In the genomic region with DNA sequence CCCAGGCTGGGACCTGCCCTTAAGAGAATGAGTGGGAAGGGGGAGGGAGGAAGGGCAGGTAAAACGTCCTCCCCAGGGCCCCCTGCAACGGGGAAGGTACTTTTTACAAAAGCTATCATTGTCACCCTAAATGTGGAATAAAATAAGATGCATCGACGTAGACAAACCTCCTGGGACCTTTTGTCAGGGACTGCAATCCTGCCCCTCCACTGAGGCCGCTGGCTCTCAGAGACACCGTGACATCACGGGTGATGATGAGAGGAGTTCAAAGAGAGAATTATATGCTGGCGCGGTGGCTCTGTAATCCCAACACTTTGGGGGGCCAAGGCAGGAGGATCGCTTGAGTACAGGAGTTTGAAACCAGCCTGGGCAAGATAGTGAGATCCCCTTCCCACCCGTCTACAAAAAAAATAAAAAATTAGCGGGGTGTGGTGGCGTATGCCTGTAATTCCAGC, we compare ENCODE assay signal across 8 cellular contexts. TPM values are rescaled to one million over a fixed set of nuclear protein-coding genes. Genes with fewer than 3 reads are reported as not detected.
DNase-seq lines count a peak whose midpoint lies in the region; ATAC-seq and TF ChIP-seq lines count a peak whose summit lies in the region.

No MANE protein-coding gene starts in this region.

- H3K27me3 ChIP-seq in heart left ventricle: peaks cover 0 to 23% (median 11%) of the 10 kb centered on the region in 9 donors
- H3K27me3 ChIP-seq in ascending aorta: peaks cover 20% of the 10 kb centered on the region
- H3K27me3 ChIP-seq in lower lobe of right lung (ENCODE audit: low read depth): peaks cover 23% of the 10 kb centered on the region

- no peaks in the 10 kb centered on the region for H3K36me3 Mint-ChIP-seq in type B pancreatic cell

- TF ChIP-seq POLR2A in heart left ventricle (IDR thresholded peaks at IDR 0.05): no peak

- H3K27ac Mint-ChIP-seq in type B pancreatic cell: peak overlapping the region; percentile 88

- peaks cover 31% of the 10 kb centered on the region for H3K27me3 Mint-ChIP-seq in type B pancreatic cell

- no peaks in the 10 kb centered on the region for H3K36me3 ChIP-seq in heart left ventricle
- no peaks in the 10 kb centered on the region for H3K36me3 ChIP-seq in ascending aorta
- H3K36me3 ChIP-seq in lower lobe of right lung: no peaks in the 10 kb centered on the region

- DNase-seq in heart left ventricle: no peak
- no peak for DNase-seq in Right ventricle myocardium superior
- no peak for DNase-seq in ascending aorta (ENCODE audit: low spot score in 2 of 2)
- DNase-seq in lower lobe of right lung: no peak
- no peak for DNase-seq in type B pancreatic cell (ENCODE audit: extremely low spot score, unreplicated experiment)
- no peak for DNase-seq in T-helper 9 cell
- no peak for DNase-seq in glomerular visceral epithelial cell (ENCODE audit: extremely low spot score)

- 32 to 36% (median 35%) methylated on average over 13 of the region's 13 CpGs for WGBS in heart left ventricle, 4 donors

- H3K4me3 Mint-ChIP-seq in type B pancreatic cell: peak overlapping the region; percentile 93

- H3K4me3 ChIP-seq in heart left ventricle (peak overlapping the region in 11 of 12 donors; percentile 42 to 88 (median 65)), ascending aorta (peak overlapping the region; percentile 59 to 76), lower lobe of right lung (peak overlapping the region; percentile 68)

- H3K4me1 ChIP-seq in heart left ventricle (peaks cover 0 to 30% (median 12%) of the 10 kb centered on the region in 12 donors), ascending aorta (peaks cover 10% of the 10 kb centered on the region in 2 donors), lower lobe of right lung (peaks cover 22% of the 10 kb centered on the region)

- H3K9me3 ChIP-seq in heart left ventricle: no peaks in the 10 kb centered on the region
- no peaks in the 10 kb centered on the region for H3K9me3 ChIP-seq in ascending aorta
- no peaks in the 10 kb centered on the region for H3K9me3 ChIP-seq in lower lobe of right lung

- peak overlapping the region in 5 of 12 donors; percentile 2 to 90 (median 61) for H3K27ac ChIP-seq in heart left ventricle
- H3K27ac ChIP-seq in ascending aorta: peak overlapping the region in 1 of 2 donors; percentile 22
- peak overlapping the region; percentile 82 for H3K27ac ChIP-seq in lower lobe of right lung

- intact Hi-C loops in heart left ventricle (cut with DNase I) (no loop called here), Right ventricle myocardium superior (cut with DNase I) (no loop called here), ascending aorta (cut with DNase I) (loop anchor here (2.0 to 5.0 kb wide), 2 partner anchors 46 to 81 kb away; partner anchors contain the start of genes ASPDH, JOSD2 and POLD1), lower lobe of right lung (cut with DNase I) (no loop called here)

- no peaks in the 10 kb centered on the region for H3K9me3 Mint-ChIP-seq in type B pancreatic cell

- ATAC-seq in heart left ventricle (no peak), Right ventricle myocardium superior (ENCODE audit: poor library complexity) (no peak), lower lobe of right lung (no peak), GM19397 (IDR thresholded peaks at IDR 0.05; ENCODE audit: unreplicated experiment) (no peak)

- H3K4me1 Mint-ChIP-seq in type B pancreatic cell (ENCODE audit: unreplicated experiment): peaks cover 24% of the 10 kb centered on the region

- TF ChIP-seq CTCF in heart left ventricle (IDR thresholded peaks at IDR 0.05): no peak
- TF ChIP-seq CTCF in ascending aorta (IDR thresholded peaks at IDR 0.05): no peak
- no peak for TF ChIP-seq CTCF in lower lobe of right lung (IDR thresholded peaks at IDR 0.05)
- no peak for TF ChIP-seq CTCF in type B pancreatic cell (conservative IDR thresholded peaks at IDR 0.05)

RNA-seq across cellular contexts. Expression of gene MYBPC2, which starts 1.8 kb away (rescaled TPM):
- total RNA-seq in heart left ventricle: under 1 TPM in 3 of 9 donors, not detected in 6; 0.09 to 0.35 (median 0.28) TPM
- polyA plus RNA-seq in heart left ventricle: not detected
- not detected for total RNA-seq in Right ventricle myocardium superior
- not detected for total RNA-seq in ascending aorta
- total RNA-seq in lower lobe of right lung: not detected
- 0.12 TPM in 1 of 2 replicates, not detected in the other for total RNA-seq in type B pancreatic cell (ENCODE audit: low replicate concordance)

RNA-seq across cellular contexts. Expression of gene SPIB, which starts 12.2 kb away (rescaled TPM):
- under 1 TPM in 2 of 9 donors, not detected in 7; 0.16 to 0.53 TPM for total RNA-seq in heart left ventricle
- polyA plus RNA-seq in heart left ventricle: under 1 TPM in 1 of 2 donors, not detected in 1; 0.10 TPM
- total RNA-seq in Right ventricle myocardium superior: not detected
- not detected for total RNA-seq in ascending aorta
- 0.12 TPM for total RNA-seq in lower lobe of right lung
- 2.6 and 3.0 TPM in 2 replicates for total RNA-seq in type B pancreatic cell (ENCODE audit: low replicate concordance)

RNA-seq across cellular contexts. Expression of gene EMC10, which starts 45.4 kb away (rescaled TPM):
- total RNA-seq in heart left ventricle (100 to 1,000 TPM in 4 of 9 donors, 10 to 100 TPM in 5; 72.8 to 138 (median 91.1) TPM), Right ventricle myocardium superior (68.7 TPM), ascending aorta (87.9 TPM), lower lobe of right lung (95.6 TPM), type B pancreatic cell (ENCODE audit: low replicate concordance) (137 and 152 TPM in 2 replicates)
- 100 to 1,000 TPM in 1 of 2 donors, 10 to 100 TPM in 1; 95.3 to 108 TPM for polyA plus RNA-seq in heart left ventricle

RNA-seq across cellular contexts. Expression of gene GARIN5A, which starts 45.7 kb away (rescaled TPM):
- total RNA-seq in heart left ventricle (1 to 10 TPM in 6 of 9 donors, under 1 TPM in 3; 0.51 to 6.4 (median 1.6) TPM), Right ventricle myocardium superior (2.0 TPM), ascending aorta (not detected), lower lobe of right lung (2.2 TPM), type B pancreatic cell (ENCODE audit: low replicate concordance) (1.9 and 5.2 TPM in 2 replicates)
- polyA plus RNA-seq in heart left ventricle: 1 to 10 TPM; 1.1 to 3.0 TPM

RNA-seq across cellular contexts. Expression of gene POLD1, which starts 46.8 kb away (rescaled TPM):
- 10 to 100 TPM in 4 of 9 donors, 1 to 10 TPM in 5; 6.1 to 18.0 (median 9.0) TPM for total RNA-seq in heart left ventricle
- polyA plus RNA-seq in heart left ventricle: 10 to 100 TPM in 1 of 2 donors, 1 to 10 TPM in 1; 9.6 to 12.1 TPM
- 7.8 TPM for total RNA-seq in Right ventricle myocardium superior
- 22.9 TPM for total RNA-seq in ascending aorta
- total RNA-seq in lower lobe of right lung: 35.1 TPM
- total RNA-seq in type B pancreatic cell (ENCODE audit: low replicate concordance): 43.6 and 91.8 TPM in 2 replicates
